Comparison of ENCODE assay signal across 1 cellular context in the genomic region with DNA sequence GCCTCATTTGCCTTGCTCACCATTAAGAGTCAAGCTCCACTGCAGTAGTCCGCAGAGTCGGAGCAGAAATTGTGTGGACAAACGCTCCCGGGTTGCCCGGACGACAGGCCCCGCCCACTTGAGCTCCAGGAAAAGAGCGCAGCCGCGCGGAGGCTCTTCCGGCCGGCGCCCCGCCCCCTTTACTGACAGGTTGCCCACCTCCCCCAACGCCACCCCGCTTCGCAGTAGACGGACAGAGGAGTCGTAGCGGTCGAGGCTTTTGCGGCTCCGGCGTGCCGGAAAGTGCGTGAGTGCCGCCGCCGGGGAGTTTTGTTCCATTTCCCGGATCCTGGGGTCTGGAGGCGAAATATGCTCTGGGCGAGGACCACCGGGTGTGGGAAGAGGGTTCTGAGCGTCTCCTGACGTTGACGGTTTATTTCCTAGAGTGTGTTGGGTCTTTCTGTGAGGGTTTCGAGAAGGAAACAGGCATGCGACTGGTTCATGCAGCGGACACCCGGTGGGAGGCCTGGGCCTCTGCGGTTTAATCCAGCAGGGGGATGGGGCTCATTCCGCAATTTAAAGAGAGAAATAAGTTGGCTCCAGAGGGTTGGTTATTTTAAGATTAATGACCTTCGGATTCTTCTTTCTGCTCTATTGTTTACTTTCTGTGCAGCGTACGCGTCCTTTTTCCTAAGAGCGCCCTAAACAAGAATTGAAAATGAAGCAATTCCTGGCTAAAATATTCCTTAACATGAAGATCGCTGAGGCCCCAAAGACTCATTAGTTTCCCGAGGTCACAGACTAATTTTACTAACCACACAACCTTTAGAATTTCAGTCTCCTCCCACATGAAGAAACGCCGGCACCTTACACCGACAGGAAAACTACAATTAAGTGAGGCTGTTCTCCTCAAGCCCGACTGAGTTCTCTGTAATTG.
TF ChIP-seq lines count a peak whose summit lies in the region.

A gene with protein sequence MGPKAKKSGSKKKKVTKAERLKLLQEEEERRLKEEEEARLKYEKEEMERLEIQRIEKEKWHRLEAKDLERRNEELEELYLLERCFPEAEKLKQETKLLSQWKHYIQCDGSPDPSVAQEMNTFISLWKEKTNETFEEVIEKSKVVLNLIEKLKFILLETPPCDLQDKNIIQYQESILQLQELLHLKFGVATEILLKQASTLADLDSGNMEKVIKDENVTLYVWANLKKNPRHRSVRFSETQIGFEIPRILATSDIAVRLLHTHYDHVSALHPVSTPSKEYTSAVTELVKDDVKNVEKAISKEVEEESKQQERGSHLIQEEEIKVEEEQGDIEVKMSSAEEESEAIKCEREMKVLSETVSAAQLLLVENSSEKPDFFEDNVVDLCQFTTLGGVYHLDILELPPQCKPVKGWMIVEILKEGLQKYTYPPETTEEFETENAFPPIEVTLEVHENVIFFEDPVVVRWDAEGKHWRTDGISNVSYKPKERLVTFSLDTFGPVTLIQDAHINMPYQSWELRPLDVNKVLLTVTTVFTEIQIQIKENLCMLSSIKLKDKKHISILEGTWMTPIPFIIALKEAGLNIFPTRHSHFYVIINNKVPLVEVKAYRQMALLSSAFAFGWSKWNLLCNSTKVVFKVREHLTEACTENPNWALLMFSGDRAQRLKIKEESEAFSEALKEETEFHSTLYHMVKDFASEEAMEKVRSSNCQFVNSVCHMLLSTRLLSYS (minus strand): TSS at position 105 of the 916 bp plus-strand sequence. CDS start 82 bp downstream, at position 23.
A gene with protein sequence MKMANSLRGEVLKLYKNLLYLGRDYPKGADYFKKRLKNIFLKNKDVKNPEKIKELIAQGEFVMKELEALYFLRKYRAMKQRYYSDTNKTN (plus strand): TSS at position 182 of the 916 bp plus-strand sequence. CDS start 8,720 bp downstream, outside the sequence.

TF ChIP-seq in GM12878, 131 proteins besides CTCF, POLR2A, EP300 and RAD21 (continued from another document):
- TF ChIP-seq, protein P1, sequence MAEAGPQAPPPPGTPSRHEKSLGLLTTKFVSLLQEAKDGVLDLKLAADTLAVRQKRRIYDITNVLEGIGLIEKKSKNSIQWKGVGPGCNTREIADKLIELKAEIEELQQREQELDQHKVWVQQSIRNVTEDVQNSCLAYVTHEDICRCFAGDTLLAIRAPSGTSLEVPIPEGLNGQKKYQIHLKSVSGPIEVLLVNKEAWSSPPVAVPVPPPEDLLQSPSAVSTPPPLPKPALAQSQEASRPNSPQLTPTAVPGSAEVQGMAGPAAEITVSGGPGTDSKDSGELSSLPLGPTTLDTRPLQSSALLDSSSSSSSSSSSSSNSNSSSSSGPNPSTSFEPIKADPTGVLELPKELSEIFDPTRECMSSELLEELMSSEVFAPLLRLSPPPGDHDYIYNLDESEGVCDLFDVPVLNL (IDR thresholded peaks at IDR 0.05; ENCODE audit: low read depth, low read length) = no peak
- TF ChIP-seq CHD4 (IDR thresholded peaks at IDR 0.05) = no peak
- peak; percentile 91 for TF ChIP-seq PKNOX1 (IDR thresholded peaks at IDR 0.05)
- TF ChIP-seq ESRRA (IDR thresholded peaks at IDR 0.05; ENCODE audit: low read length) = no peak
- TF ChIP-seq, protein P2, sequence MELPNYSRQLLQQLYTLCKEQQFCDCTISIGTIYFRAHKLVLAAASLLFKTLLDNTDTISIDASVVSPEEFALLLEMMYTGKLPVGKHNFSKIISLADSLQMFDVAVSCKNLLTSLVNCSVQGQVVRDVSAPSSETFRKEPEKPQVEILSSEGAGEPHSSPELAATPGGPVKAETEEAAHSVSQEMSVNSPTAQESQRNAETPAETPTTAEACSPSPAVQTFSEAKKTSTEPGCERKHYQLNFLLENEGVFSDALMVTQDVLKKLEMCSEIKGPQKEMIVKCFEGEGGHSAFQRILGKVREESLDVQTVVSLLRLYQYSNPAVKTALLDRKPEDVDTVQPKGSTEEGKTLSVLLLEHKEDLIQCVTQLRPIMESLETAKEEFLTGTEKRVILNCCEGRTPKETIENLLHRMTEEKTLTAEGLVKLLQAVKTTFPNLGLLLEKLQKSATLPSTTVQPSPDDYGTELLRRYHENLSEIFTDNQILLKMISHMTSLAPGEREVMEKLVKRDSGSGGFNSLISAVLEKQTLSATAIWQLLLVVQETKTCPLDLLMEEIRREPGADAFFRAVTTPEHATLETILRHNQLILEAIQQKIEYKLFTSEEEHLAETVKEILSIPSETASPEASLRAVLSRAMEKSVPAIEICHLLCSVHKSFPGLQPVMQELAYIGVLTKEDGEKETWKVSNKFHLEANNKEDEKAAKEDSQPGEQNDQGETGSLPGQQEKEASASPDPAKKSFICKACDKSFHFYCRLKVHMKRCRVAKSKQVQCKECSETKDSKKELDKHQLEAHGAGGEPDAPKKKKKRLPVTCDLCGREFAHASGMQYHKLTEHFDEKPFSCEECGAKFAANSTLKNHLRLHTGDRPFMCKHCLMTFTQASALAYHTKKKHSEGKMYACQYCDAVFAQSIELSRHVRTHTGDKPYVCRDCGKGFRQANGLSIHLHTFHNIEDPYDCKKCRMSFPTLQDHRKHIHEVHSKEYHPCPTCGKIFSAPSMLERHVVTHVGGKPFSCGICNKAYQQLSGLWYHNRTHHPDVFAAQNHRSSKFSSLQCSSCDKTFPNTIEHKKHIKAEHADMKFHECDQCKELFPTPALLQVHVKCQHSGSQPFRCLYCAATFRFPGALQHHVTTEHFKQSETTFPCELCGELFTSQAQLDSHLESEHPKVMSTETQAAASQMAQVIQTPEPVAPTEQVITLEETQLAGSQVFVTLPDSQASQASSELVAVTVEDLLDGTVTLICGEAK (IDR thresholded peaks at IDR 0.05; ENCODE audit: borderline replicate concordance) = peak; percentile 59; the same call in 1 of the 2 replicates
- peak; percentile 52 for TF ChIP-seq SP1 (IDR thresholded peaks at IDR 0.05; ENCODE audit: low read depth, low read length)
- peak; percentile 29; the same call in 1 of the 2 replicates for TF ChIP-seq RB1 (IDR thresholded peaks at IDR 0.05; ENCODE audit: borderline replicate concordance)
- TF ChIP-seq IRF4 (IDR thresholded peaks at IDR 0.05; ENCODE audit: low read depth, low read length) = no peak
- TF ChIP-seq HDAC2 (IDR thresholded peaks at IDR 0.05) = no peak
- TF ChIP-seq CHD2 (IDR thresholded peaks at IDR 0.05; ENCODE audit: borderline replicate concordance, low read depth, low read length) = peak; percentile 61; the same call in 1 of the 2 replicates
- TF ChIP-seq NR2C2 (IDR thresholded peaks at IDR 0.05; ENCODE audit: borderline replicate concordance, control insufficient read depth, insufficient read length, low read depth) = no peak
- TF ChIP-seq MYC (IDR thresholded peaks at IDR 0.05; ENCODE audit: insufficient read depth, insufficient read length, insufficient replicate concordance, low read length, severe bottlenecking) = no peak
- peak in 1 of 2 experiments; percentile 43; a peak in 1 of 4 replicates for TF ChIP-seq BHLHE40 (IDR thresholded peaks at IDR 0.05; ENCODE audit: borderline replicate concordance in 1 of 2, low read depth in 2 of 2, low read length in 1 of 2)
- TF ChIP-seq POLR2AphosphoS5 (IDR thresholded peaks at IDR 0.05; ENCODE audit: low read length) = peak; percentile 81
- TF ChIP-seq CBFB (IDR thresholded peaks at IDR 0.05; ENCODE audit: low read depth) = peak; percentile 66; the same call in 1 of the 2 replicates
- no peak for TF ChIP-seq JUND (IDR thresholded peaks at IDR 0.05; ENCODE audit: low read depth, low read length)
- TF ChIP-seq ZNF592 (IDR thresholded peaks at IDR 0.05) = no peak
- TF ChIP-seq ZNF207 (IDR thresholded peaks at IDR 0.05; ENCODE audit: borderline replicate concordance) = no peak
